In the genomic region with DNA sequence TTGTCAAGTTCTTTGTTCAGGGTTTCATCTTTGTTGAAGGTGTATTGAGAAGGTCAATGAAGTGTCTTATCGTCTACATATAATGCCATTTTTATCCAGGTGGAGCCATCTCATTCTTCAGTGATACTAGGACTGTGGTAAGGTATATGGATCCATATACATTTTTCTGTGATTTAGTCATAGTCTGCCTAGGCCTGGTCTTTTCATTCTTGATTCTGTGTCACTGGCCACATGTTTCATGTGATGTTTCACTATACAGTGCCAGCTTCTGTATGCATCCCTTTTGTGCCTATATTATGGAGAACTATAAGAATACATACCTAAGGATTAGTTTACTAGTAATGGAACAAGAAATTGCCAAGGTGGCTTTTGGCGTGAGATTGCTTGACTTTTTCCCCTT, we compare ENCODE assay signal across 1 cellular context.
TF ChIP-seq lines count a peak whose summit lies in the region.

No MANE protein-coding gene starts in this region.

TF ChIP-seq in A549, 52 proteins besides CTCF, POLR2A, EP300 and RAD21 (continued from another document):
- no peak for TF ChIP-seq MAZ (IDR thresholded peaks at IDR 0.05; ENCODE audit: borderline replicate concordance, low read depth, low read length)
